Comparison of ENCODE assay signal across 14 cellular contexts in genomic region chr17:62792122-62792800, GRCh38. TPM values are rescaled to one million over a fixed set of nuclear protein-coding genes. Genes with fewer than 3 reads are reported as not detected.
A peak's percentile ranks its signal among the peaks of the same experiment; 100 is the strongest.
DNase-seq lines count a peak whose midpoint lies in the region; ATAC-seq and TF ChIP-seq lines count a peak whose summit lies in the region.
"Had no signal": no experiment of that assay in that cellular context is flagged by ENCODE, and none has a peak within 500 bp of the region (broad histone marks: within the 10 kb centered on the region; RNA-seq: fewer than 3 reads in every experiment).

No MANE protein-coding gene starts in this region.

- 91 to 95% methylated on average over 4 of the region's 7 CpGs for WGBS in mesodermal cell (ENCODE audit: insufficient coverage in 2 of 2), 2 experiments

- no peaks in the 10 kb centered on the region for H3K9me3 ChIP-seq in mesodermal cell (ENCODE audit: control insufficient read depth, low read length)
- H3K9me3 ChIP-seq: right lobe of liver had no signal

- peaks cover 35% of the 10 kb centered on the region for H3K4me1 Mint-ChIP-seq in Calu3 (ENCODE audit: low read depth, unreplicated experiment)
- peaks cover 13% of the 10 kb centered on the region for H3K4me1 Mint-ChIP-seq in activated T-cell treated with anti-CD3 and anti-CD28 coated beads, Interleukin-2, amount 50 U/mL, for 24 hours (ENCODE audit: low read depth)

- H3K4me3 ChIP-seq in NB4 (ENCODE audit: low read depth, low read length) (no peak overlapping the region), brain microvascular endothelial cell (ENCODE audit: low read depth, low read length) (no peak overlapping the region), mesodermal cell (ENCODE audit: extremely low read depth, insufficient read depth, low read length, poor library complexity, severe bottlenecking) (no peak overlapping the region)
- H3K4me3 ChIP-seq: right lobe of liver, SK-N-MC had no signal

- H3K27ac ChIP-seq in brain microvascular endothelial cell, result peak overlapping the region; percentile 100
- peak overlapping the region; percentile 30 for H3K27ac ChIP-seq in mesodermal cell (ENCODE audit: low read depth, low read length, severe bottlenecking)
- H3K27ac ChIP-seq in caudate nucleus (ENCODE audit: low read depth, low read length), result no peak overlapping the region
- H3K27ac ChIP-seq: right lobe of liver, SK-N-MC had no signal

- H3K36me3 ChIP-seq in brain microvascular endothelial cell (replicated peaks), result no peaks in the 10 kb centered on the region
- H3K36me3 ChIP-seq in mesodermal cell (ENCODE audit: control insufficient read depth, insufficient read depth, low read length), result no peaks in the 10 kb centered on the region
- H3K36me3 ChIP-seq: right lobe of liver had no signal

- in situ Hi-C loops in brain microvascular endothelial cell (cut with HindIII; ENCODE audit: low pct_ligation_motif_present, low sequenced_read_pairs), result no loop called here

- TF ChIP-seq POLR2A in NB4 (IDR thresholded peaks at IDR 0.05; ENCODE audit: extremely low read depth, insufficient read length), result no peak

- H3K4me3 Mint-ChIP-seq in Calu3 (ENCODE audit: low read depth, unreplicated experiment), result peak overlapping the region; percentile 63
- H3K4me3 Mint-ChIP-seq in activated T-cell treated with anti-CD3 and anti-CD28 coated beads, Interleukin-2, amount 50 U/mL, for 24 hours, result no peak overlapping the region
- H3K4me3 Mint-ChIP-seq: stimulated activated memory B cell treated with anti-CD40 and anti-IgM and Interleukin-4, amounts not matched to agents 10 μg/mL and 1 μg/mL and 100 μg/mL, for 72 hours had no signal

- no peaks in the 10 kb centered on the region for H3K9me3 Mint-ChIP-seq in Calu3 (ENCODE audit: low read depth, unreplicated experiment)
- no peaks in the 10 kb centered on the region for H3K9me3 Mint-ChIP-seq in activated T-cell treated with anti-CD3 and anti-CD28 coated beads, Interleukin-2, amount 50 U/mL, for 24 hours

- intact Hi-C loops in Calu3 (cut with micrococcal nuclease; ENCODE audit: unreplicated experiment) (loop anchor here (5.0 to 10.0 kb wide), 2 partner anchors 103 to 175 kb away; partner anchors contain the start of gene TANC2), posterior vena cava (cut with DNase I) (no loop called here)

- TF ChIP-seq CTCF in Calu3 (IDR thresholded peaks at IDR 0.05; ENCODE audit: unreplicated experiment), result no peak
- TF ChIP-seq CTCF in NB4 (IDR thresholded peaks at IDR 0.05; ENCODE audit: low read depth, low read length), result no peak
- TF ChIP-seq CTCF in brain microvascular endothelial cell (IDR thresholded peaks at IDR 0.05; ENCODE audit: low read depth, low read length, missing control alignments), result no peak

- H3K27ac Mint-ChIP-seq in Calu3 (ENCODE audit: unreplicated experiment), result peak overlapping the region; percentile 94
- H3K27ac Mint-ChIP-seq in activated T-cell treated with anti-CD3 and anti-CD28 coated beads, Interleukin-2, amount 50 U/mL, for 24 hours, result no peak overlapping the region
- H3K27ac Mint-ChIP-seq: stimulated activated memory B cell treated with anti-CD40 and anti-IgM and Interleukin-4, amounts not matched to agents 10 μg/mL and 1 μg/mL and 100 μg/mL, for 72 hours had no signal

- no peaks in the 10 kb centered on the region for H3K27me3 Mint-ChIP-seq in Calu3 (ENCODE audit: unreplicated experiment)
- H3K27me3 Mint-ChIP-seq in activated T-cell treated with anti-CD3 and anti-CD28 coated beads, Interleukin-2, amount 50 U/mL, for 24 hours, result peaks cover 33% of the 10 kb centered on the region

- DNase-seq in Calu3 (peak; percentile 69), NB4 (ENCODE audit: low read depth) (peak; percentile 18), brain microvascular endothelial cell (peak; percentile 99), caudate nucleus (lab: John Stamatoyannopoulos, UW) (no peak), posterior vena cava (ENCODE audit: low spot score) (no peak)
- no peak for DNase-seq in activated T-cell treated with anti-CD3 and anti-CD28 coated beads, Interleukin-2, amount 50 U/mL, for 24 hours
- DNase-seq: left colon, NCI-H146, right lobe of liver had no signal

- CTCF ChIA-PET in Calu3 (lab: Charles Lee), result interaction anchor here (0.6 kb wide), 2 partner anchors 147 to 159 kb away, joined by 3 read pairs; no protein-coding TSS in a partner anchor

- H3K27me3 ChIP-seq in brain microvascular endothelial cell (replicated peaks), result no peaks in the 10 kb centered on the region
- H3K27me3 ChIP-seq: right lobe of liver had no signal

- ATAC-seq in GM18858 (IDR thresholded peaks at IDR 0.05; ENCODE audit: unreplicated experiment), result no peak
- ATAC-seq: stimulated activated memory B cell treated with anti-CD40 and anti-IgM and Interleukin-4, amounts not matched to agents 10 μg/mL and 1 μg/mL and 100 μg/mL, for 72 hours had no signal

- no TSS peak for BruUV-seq in Calu3 (replicated peaks; lab: Mats Ljungman, UMichigan)

- peaks cover 23% of the 10 kb centered on the region for H3K4me1 ChIP-seq in mesodermal cell (ENCODE audit: control insufficient read depth, insufficient read depth, low read length, poor library complexity, severe bottlenecking)
- H3K4me1 ChIP-seq: right lobe of liver had no signal

- H3K36me3 Mint-ChIP-seq in Calu3 (ENCODE audit: insufficient read depth, unreplicated experiment), result peaks cover 8% of the 10 kb centered on the region
- no peaks in the 10 kb centered on the region for H3K36me3 Mint-ChIP-seq in activated T-cell treated with anti-CD3 and anti-CD28 coated beads, Interleukin-2, amount 50 U/mL, for 24 hours (ENCODE audit: low read depth)
- H3K36me3 Mint-ChIP-seq: stimulated activated memory B cell treated with anti-CD40 and anti-IgM and Interleukin-4, amounts not matched to agents 10 μg/mL and 1 μg/mL and 100 μg/mL, for 72 hours had no signal

RNA-seq across cellular contexts. Expression of gene MARCHF10, which starts 15.9 kb away (rescaled TPM):
- total RNA-seq in Calu3 (2022) (not detected in 2 replicates), posterior vena cava (not detected)
- not detected for polyA plus RNA-seq in mesodermal cell (2013, experiment 1 of 2)
- polyA plus RNA-seq in mesodermal cell (2013, experiment 2 of 2), result not detected
- total RNA-seq: dermis microvascular lymphatic vessel endothelial cell, left colon, right lobe of liver had no signal

Comparison
In these comparisons a context has a peak if more than half of its experiments do, and no peak if none do; other contexts are left out.
1. DNase-seq: peak in Calu3 (single experiment), NB4 (single experiment) and brain microvascular endothelial cell (single experiment); none in caudate nucleus (0 of 61), activated T-cell treated with anti-CD3 and anti-CD28 coated beads, Interleukin-2, amount 50 U/mL, for 24 hours (single experiment) and posterior vena cava (single experiment).